26 cellular contexts compared by ENCODE assay signal in the genomic region with DNA sequence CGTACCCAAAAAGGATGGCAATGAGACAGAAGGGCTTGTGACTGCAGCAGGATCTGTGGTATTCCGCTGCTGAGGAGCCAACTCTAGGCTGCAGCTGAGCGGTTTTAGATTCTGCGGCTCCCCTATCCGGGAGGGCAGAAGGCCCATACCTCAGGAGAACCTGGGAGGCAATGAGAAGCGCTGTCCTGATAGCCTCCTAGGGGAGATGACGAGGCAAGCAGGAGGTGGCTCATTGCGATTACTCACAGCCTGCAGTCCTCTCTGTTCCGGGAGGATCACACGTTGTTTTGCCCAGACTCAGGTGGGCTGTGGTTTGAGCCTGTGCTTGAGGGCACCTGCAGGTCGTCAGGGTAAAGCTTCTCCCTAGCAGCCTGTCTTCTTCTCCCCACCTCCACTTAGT.
"Had no signal": no experiment of that assay in that cellular context is flagged by ENCODE, and none has a peak within 500 bp of the region (broad histone marks: within the 10 kb centered on the region; RNA-seq: fewer than 3 reads in every experiment).

No MANE protein-coding gene starts in this region.

- H3K4me2 ChIP-seq: hepatocyte had no signal

- H3K27me3 ChIP-seq: breast epithelium, gastroesophageal sphincter, hepatocyte, ovary, right lobe of liver, stomach, thyroid gland, upper lobe of right lung had no signal

- H3K27ac ChIP-seq: breast epithelium, gastroesophageal sphincter, hepatocyte, ovary, right lobe of liver, stomach, thyroid gland, upper lobe of right lung had no signal

- H3K27ac Mint-ChIP-seq: progenitor cell of endocrine pancreas; T-helper 1 cell treated with Interleukin-12 subunit alpha and Interleukin-12 subunit beta and Interleukin-4 antibody, amounts not matched to agents 30 μg/mL and 1 μg/mL, for 36 hours had no signal

- H2AFZ ChIP-seq: hepatocyte had no signal

- H3K79me2 ChIP-seq: hepatocyte had no signal

- H3K4me3 ChIP-seq: breast epithelium, gastroesophageal sphincter, hepatocyte, ovary, right lobe of liver, stomach, thyroid gland, upper lobe of right lung had no signal

- H3K4me3 Mint-ChIP-seq: activated naive CD4-positive, alpha-beta T cell treated with anti-CD3 and anti-CD28 coated beads for 36 hours; activated T-cell treated with anti-CD3 and anti-CD28 coated beads, Interleukin-2, amount 50 U/mL, for 72 hours; naive thymus-derived CD4-positive, alpha-beta T cell; T-helper 1 cell treated with Interleukin-12 subunit alpha and Interleukin-12 subunit beta and Interleukin-4 antibody, amounts not matched to agents 30 μg/mL and 1 μg/mL, for 36 hours had no signal

- DNase-seq: activated CD4-positive, CD25-positive, alpha-beta regulatory T cell treated with anti-CD3 and anti-CD28 coated beads, Interleukin-2, amount 50 U/mL, for 72 hours; activated effector memory CD4-positive, alpha-beta T cell treated with anti-CD3 and anti-CD28 coated beads, Interleukin-2, amount 50 U/mL, for 16 hours; activated naive CD4-positive, alpha-beta T cell treated with anti-CD3 and anti-CD28 coated beads for 36 hours; activated T-cell treated with anti-CD3 and anti-CD28 coated beads for 4 hours; activated T-cell treated with anti-CD3 and anti-CD28 coated beads, Interleukin-2, amount 50 U/mL, for 72 hours; amniotic stem cell; dermis blood vessel endothelial cell; effector CD4-positive, alpha-beta T cell; erythroblast; kidney; midbrain; naive thymus-derived CD4-positive, alpha-beta T cell; ovary; right lobe of liver; stimulated activated CD4-positive, alpha-beta T cell treated with anti-CD3 and anti-CD28 coated beads, Interleukin-12 subunit alpha, Interleukin-12 subunit beta, amount 100 ng/mL, for 4 hours; stimulated activated CD4-positive, alpha-beta T cell treated with anti-CD3 and anti-CD28 coated beads, Interleukin-4, amount 100 ng/mL, for 1 hour; stomach; SW 1271; T1000; thyroid gland; upper lobe of right lung had no signal

- H3K9me3 Mint-ChIP-seq: activated naive CD4-positive, alpha-beta T cell treated with anti-CD3 and anti-CD28 coated beads for 36 hours; activated T-cell treated with anti-CD3 and anti-CD28 coated beads, Interleukin-2, amount 50 U/mL, for 72 hours; naive thymus-derived CD4-positive, alpha-beta T cell; T-helper 1 cell treated with Interleukin-12 subunit alpha and Interleukin-12 subunit beta and Interleukin-4 antibody, amounts not matched to agents 30 μg/mL and 1 μg/mL, for 36 hours had no signal

- ATAC-seq: activated T-cell treated with anti-CD3 and anti-CD28 coated beads, Interleukin-2, amount 50 U/mL, for 72 hours; gastroesophageal sphincter; naive thymus-derived CD4-positive, alpha-beta T cell; right lobe of liver; upper lobe of right lung had no signal

- H3K36me3 ChIP-seq: breast epithelium, ovary had no signal

- H3K9me3 ChIP-seq: breast epithelium, gastroesophageal sphincter, ovary, right lobe of liver, stomach, thyroid gland, upper lobe of right lung had no signal

- H3K4me1 ChIP-seq: breast epithelium, gastroesophageal sphincter, right lobe of liver, stomach, upper lobe of right lung had no signal

- H3K27me3 Mint-ChIP-seq: naive thymus-derived CD4-positive, alpha-beta T cell; progenitor cell of endocrine pancreas had no signal
